2 cellular contexts compared by ENCODE assay signal in the genomic region with DNA sequence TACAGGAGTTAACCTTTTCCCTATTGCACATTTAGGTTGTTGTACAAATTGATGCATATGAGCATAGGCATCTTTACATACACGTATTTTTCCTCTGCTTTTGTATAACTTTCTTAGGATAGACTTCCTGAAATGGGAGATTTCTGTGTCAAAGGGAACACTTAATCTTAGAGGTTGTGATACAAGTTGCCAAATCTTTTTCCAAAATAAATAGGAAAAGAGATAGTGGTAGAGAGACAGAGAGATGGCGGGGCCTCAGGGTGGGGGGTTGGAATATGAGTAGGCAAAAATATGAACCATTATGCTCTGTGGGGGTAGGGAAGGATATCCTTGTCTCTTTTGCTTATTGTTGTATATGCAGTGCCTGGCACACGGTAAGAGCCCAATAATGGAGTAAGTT.
TF ChIP-seq lines count a peak whose summit lies in the region.

No MANE protein-coding gene starts in this region.

TF ChIP-seq in IMR-90, 13 proteins besides CTCF, POLR2A, EP300 and RAD21:
- TF ChIP-seq, protein P1, sequence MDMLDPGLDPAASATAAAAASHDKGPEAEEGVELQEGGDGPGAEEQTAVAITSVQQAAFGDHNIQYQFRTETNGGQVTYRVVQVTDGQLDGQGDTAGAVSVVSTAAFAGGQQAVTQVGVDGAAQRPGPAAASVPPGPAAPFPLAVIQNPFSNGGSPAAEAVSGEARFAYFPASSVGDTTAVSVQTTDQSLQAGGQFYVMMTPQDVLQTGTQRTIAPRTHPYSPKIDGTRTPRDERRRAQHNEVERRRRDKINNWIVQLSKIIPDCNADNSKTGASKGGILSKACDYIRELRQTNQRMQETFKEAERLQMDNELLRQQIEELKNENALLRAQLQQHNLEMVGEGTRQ (IDR thresholded peaks at IDR 0.05; ENCODE audit: low read depth, low read length) = no peak
- no peak for TF ChIP-seq SMC3 (IDR thresholded peaks at IDR 0.05; ENCODE audit: low read depth, low read length)
- no peak for TF ChIP-seq BHLHE40 (IDR thresholded peaks at IDR 0.05; ENCODE audit: low read depth, low read length)
- no peak for TF ChIP-seq MAZ (IDR thresholded peaks at IDR 0.05; ENCODE audit: borderline replicate concordance, low read depth, low read length)
- TF ChIP-seq, protein P2, sequence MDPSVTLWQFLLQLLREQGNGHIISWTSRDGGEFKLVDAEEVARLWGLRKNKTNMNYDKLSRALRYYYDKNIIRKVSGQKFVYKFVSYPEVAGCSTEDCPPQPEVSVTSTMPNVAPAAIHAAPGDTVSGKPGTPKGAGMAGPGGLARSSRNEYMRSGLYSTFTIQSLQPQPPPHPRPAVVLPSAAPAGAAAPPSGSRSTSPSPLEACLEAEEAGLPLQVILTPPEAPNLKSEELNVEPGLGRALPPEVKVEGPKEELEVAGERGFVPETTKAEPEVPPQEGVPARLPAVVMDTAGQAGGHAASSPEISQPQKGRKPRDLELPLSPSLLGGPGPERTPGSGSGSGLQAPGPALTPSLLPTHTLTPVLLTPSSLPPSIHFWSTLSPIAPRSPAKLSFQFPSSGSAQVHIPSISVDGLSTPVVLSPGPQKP (IDR thresholded peaks at IDR 0.05; ENCODE audit: borderline replicate concordance, low read depth, low read length) = no peak
- TF ChIP-seq CEBPB (IDR thresholded peaks at IDR 0.05; ENCODE audit: low read depth, low read length) = no peak
- TF ChIP-seq RCOR1 (IDR thresholded peaks at IDR 0.05; ENCODE audit: insufficient replicate concordance, low read length) = no peak
- TF ChIP-seq FOS (IDR thresholded peaks at IDR 0.05; ENCODE audit: low read depth, low read length) = no peak
- TF ChIP-seq MXI1 (IDR thresholded peaks at IDR 0.05; ENCODE audit: borderline replicate concordance, low read depth, low read length) = no peak
- no peak for TF ChIP-seq CHD1 (IDR thresholded peaks at IDR 0.05; ENCODE audit: low read depth, low read length)
- no peak for TF ChIP-seq MAFK (IDR thresholded peaks at IDR 0.05; ENCODE audit: low read depth, low read length)
- no peak for TF ChIP-seq RFX5 (IDR thresholded peaks at IDR 0.05; ENCODE audit: low read depth, low read length)

TF ChIP-seq in H1, 55 proteins besides CTCF, POLR2A, EP300 and RAD21:
- TF ChIP-seq, protein P3, sequence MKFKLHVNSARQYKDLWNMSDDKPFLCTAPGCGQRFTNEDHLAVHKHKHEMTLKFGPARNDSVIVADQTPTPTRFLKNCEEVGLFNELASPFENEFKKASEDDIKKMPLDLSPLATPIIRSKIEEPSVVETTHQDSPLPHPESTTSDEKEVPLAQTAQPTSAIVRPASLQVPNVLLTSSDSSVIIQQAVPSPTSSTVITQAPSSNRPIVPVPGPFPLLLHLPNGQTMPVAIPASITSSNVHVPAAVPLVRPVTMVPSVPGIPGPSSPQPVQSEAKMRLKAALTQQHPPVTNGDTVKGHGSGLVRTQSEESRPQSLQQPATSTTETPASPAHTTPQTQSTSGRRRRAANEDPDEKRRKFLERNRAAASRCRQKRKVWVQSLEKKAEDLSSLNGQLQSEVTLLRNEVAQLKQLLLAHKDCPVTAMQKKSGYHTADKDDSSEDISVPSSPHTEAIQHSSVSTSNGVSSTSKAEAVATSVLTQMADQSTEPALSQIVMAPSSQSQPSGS (IDR thresholded peaks at IDR 0.05; ENCODE audit: low read length) = no peak
